ENCODE assay signal across 8 cellular contexts in the genomic region with DNA sequence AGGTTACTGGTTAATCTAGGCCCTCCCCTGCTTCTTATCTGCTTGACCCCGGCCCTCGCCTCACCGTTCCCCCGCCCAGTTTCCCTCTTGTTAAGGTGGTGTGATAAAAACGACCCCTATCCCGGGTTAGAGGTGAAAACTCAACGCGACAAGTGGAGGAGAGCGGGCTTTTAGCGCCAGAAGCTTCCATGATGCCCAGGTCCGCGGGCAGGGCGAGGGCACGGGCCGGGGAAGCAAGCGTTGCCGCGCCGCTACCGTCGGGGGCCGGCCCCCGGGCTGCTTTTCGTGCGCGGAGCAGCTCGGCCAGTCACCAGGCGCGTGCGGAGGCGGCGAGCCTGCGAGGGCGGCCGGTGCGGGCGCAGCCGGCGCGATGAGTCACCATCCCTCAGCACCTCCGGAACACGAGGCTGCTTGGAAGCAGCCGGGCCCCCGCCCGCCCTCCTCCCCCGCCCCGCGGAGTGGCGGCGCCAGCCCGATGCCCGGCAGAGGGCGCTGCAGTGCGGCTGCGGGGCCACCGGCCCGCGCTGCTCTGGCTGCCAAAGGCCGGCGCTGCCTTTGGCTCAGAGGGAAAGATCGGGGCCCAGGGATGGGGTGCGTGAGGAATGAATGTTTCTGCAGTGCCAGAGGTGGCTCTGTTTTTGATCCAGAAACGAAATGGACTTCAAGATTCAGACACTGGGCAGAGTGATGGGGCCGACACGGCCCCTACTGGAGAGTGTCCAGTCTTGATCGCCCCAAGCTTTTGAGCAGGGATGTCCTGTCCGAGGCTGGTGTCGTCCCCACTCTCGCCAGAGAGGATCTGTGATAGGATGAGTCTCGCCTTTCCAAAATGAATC.
A peak's percentile ranks its signal among the peaks of the same experiment; 100 is the strongest.
DNase-seq lines count a peak whose midpoint lies in the region; ATAC-seq and TF ChIP-seq lines count a peak whose summit lies in the region.

No MANE protein-coding gene starts in this region.

- DNase-seq in DMS153 treated with DMSO at 0.1 percent for 48 hours (lab: John Stamatoyannopoulos, UW; ENCODE audit: unreplicated experiment) (peak; percentile 37), LoVo (ENCODE audit: low spot score) (peak; percentile 73), T-helper 2 cell (peak; percentile 64 to 81 (median 74)), amygdala (lab: John Stamatoyannopoulos, UW) (peak in 52 of 56 donors; percentile 1 to 81 (median 45)), left ventricle myocardium superior (peak; percentile 91), vagina (ENCODE audit: extremely low spot score in 2 of 2) (peak; percentile 72 to 90)

- peaks cover 3% of the 10 kb centered on the region for H3K27me3 ChIP-seq in rectal smooth muscle tissue (ENCODE audit: control insufficient read depth, insufficient read depth, low read length)
- H3K27me3 ChIP-seq in vagina = no peaks in the 10 kb centered on the region

- H3K9me3 ChIP-seq in vagina = no peaks in the 10 kb centered on the region

- intact Hi-C loops in left ventricle myocardium superior (cut with micrococcal nuclease) (no loop called here), vagina (cut with DNase I) (loop anchor here (1.0 kb wide), 1 partner anchor 108 kb away; no protein-coding TSS in a partner anchor)

- H3K36me3 ChIP-seq in rectal smooth muscle tissue (ENCODE audit: control insufficient read depth, insufficient read depth, low read length) (no peaks in the 10 kb centered on the region), vagina (no peaks in the 10 kb centered on the region)

- H3K27ac ChIP-seq in rectal smooth muscle tissue (ENCODE audit: low read depth, low read length) = peak overlapping the region; percentile 72
- H3K27ac ChIP-seq in vagina = peak overlapping the region; percentile 60

- TF ChIP-seq CTCF in vagina (IDR thresholded peaks at IDR 0.05) = peak in 2 of 3 experiments; percentile 39 to 65

- TF ChIP-seq POLR2A in vagina (IDR thresholded peaks at IDR 0.05) = no peak

- H3K9ac ChIP-seq in rectal smooth muscle tissue (ENCODE audit: low read length) = peak overlapping the region; percentile 14

- ATAC-seq in GM21576 (IDR thresholded peaks at IDR 0.05; ENCODE audit: unreplicated experiment) (peak; percentile 63), left ventricle myocardium superior (peak; percentile 100)

- H3K4me3 ChIP-seq in rectal smooth muscle tissue (ENCODE audit: low read length) (peak overlapping the region; percentile 29), vagina (peak overlapping the region in 1 of 2 donors; percentile 38)

- H3K4me1 ChIP-seq in rectal smooth muscle tissue (ENCODE audit: control insufficient read depth, insufficient read depth, low read length) = peaks cover 12% of the 10 kb centered on the region
- H3K4me1 ChIP-seq in vagina = no peaks in the 10 kb centered on the region

Comparison
In these comparisons a context has a peak if more than half of its experiments do, and no peak if none do; other contexts are left out.
1. DNase-seq: peak in every context shown above with its lines; median percentile 91 in left ventricle myocardium superior; 81 in vagina; 74 in T-helper 2 cell; 73 in LoVo; 45 in amygdala; 37 in DMS153 treated with DMSO at 0.1 percent for 48 hours.